In the genomic region with DNA sequence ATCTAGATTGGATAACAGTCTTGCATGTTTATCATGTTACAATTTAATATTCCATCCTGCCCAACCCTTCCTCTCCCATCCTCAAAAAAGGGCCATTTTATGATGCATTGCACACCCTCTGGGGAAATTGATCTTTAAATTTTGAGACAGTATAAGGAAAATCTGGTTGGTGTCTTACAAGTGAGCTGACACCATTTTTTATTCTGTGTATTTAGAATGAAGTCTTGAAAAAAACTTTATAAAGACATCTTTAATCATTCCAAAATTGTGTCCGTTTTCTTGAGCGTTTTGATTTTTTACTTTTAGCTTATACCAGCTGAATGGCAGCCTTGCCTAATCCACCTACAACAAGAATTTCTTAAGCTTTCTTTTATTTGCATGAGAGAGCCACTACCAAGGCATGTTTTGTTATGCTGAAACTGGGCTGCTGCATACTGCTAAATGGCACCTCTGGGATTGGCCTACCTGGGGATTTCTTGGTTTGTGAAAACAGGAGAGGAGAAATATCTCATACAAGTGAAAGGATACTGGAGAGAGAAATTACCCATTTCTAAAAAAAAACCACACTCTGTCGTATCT, we compare ENCODE assay signal across 8 cellular contexts. TPM values are rescaled to one million over a fixed set of nuclear protein-coding genes. Genes with fewer than 3 reads are reported as not detected.
DNase-seq lines count a peak whose midpoint lies in the region; ATAC-seq and TF ChIP-seq lines count a peak whose summit lies in the region.

No MANE protein-coding gene starts in this region.

- H2BK15ac ChIP-seq in neuronal stem cell (ENCODE audit: low read length) = no peak overlapping the region

- H2BK12ac ChIP-seq in neuronal stem cell (ENCODE audit: low read length) = no peak overlapping the region

- H3K27ac Mint-ChIP-seq in effector memory CD8-positive, alpha-beta T cell = peak overlapping the region; percentile 98 to 99

- H2AK5ac ChIP-seq in neuronal stem cell (ENCODE audit: low read depth, low read length) = no peak overlapping the region

- no peak overlapping the region for H3K9ac ChIP-seq in neuronal stem cell (ENCODE audit: low read depth, low read length, poor library complexity)

- no peak overlapping the region for H3K14ac ChIP-seq in neuronal stem cell (ENCODE audit: low read length)

- in situ Hi-C loops in GM13976 (cut with MboI; ENCODE audit: low sequenced_read_pairs, unreplicated experiment) = no loop called here

- ATAC-seq in effector memory CD8-positive, alpha-beta T cell (replicated peaks) = peak; percentile 2

- no peaks in the 10 kb centered on the region for H3K27me3 Mint-ChIP-seq in effector memory CD8-positive, alpha-beta T cell

- H4K8ac ChIP-seq in neuronal stem cell (ENCODE audit: low read depth, low read length) = no peak overlapping the region

- H3K23ac ChIP-seq in neuronal stem cell (ENCODE audit: low read depth, low read length, poor library complexity) = no peak overlapping the region

- no peak overlapping the region for H2BK5ac ChIP-seq in neuronal stem cell (ENCODE audit: low read length)

- no CpG with 5 or more reads among the region's 3 CpGs for WGBS in neuronal stem cell (ENCODE audit: extremely low coverage in 2 of 2, insufficient read length in 2 of 2, insufficient replicate concordance in 1 of 2), 2 donors

- H3K79me1 ChIP-seq in neuronal stem cell (ENCODE audit: low read depth, low read length) = no peaks in the 10 kb centered on the region

- H3K27ac ChIP-seq in osteoblast (ENCODE audit: low read depth, low read length) (peak overlapping the region; percentile 99), neuronal stem cell (replicated peaks; ENCODE audit: low read length) (no peak overlapping the region)

- H3K4me3 Mint-ChIP-seq in effector memory CD8-positive, alpha-beta T cell = peak overlapping the region; percentile 99 to 100

- peaks cover 45% of the 10 kb centered on the region for H3K79me2 ChIP-seq in osteoblast (ENCODE audit: insufficient read depth, low read length)

- H3K4me3 ChIP-seq in GM12864 (ENCODE audit: low read depth, low read length) (peak overlapping the region; percentile 63), osteoblast (ENCODE audit: insufficient read depth, low read length) (peak overlapping the region; percentile 85), neuronal stem cell (ENCODE audit: low read length in 2 of 2) (peak overlapping the region in 1 of 2 donors; percentile 86)

- peaks cover 50% of the 10 kb centered on the region in 2 donors for H3K4me1 Mint-ChIP-seq in effector memory CD8-positive, alpha-beta T cell (ENCODE audit: low read depth in 2 of 2)

- H3K4me1 ChIP-seq in osteoblast (ENCODE audit: insufficient read depth, low read length) (peaks cover 21% of the 10 kb centered on the region), neuronal stem cell (ENCODE audit: control insufficient read depth in 2 of 2, insufficient read depth in 1 of 2, low read depth in 1 of 2, low read length in 2 of 2) (peaks cover 5% of the 10 kb centered on the region in 2 donors)

- H3K27me3 ChIP-seq in osteoblast (ENCODE audit: insufficient read depth, low read length) = no peaks in the 10 kb centered on the region
- no peaks in the 10 kb centered on the region for H3K27me3 ChIP-seq in neuronal stem cell (ENCODE audit: control insufficient read depth in 3 of 3, insufficient read depth in 3 of 3, low read depth in 1 of 3, low read length in 3 of 3)

- H4K20me1 ChIP-seq in osteoblast (ENCODE audit: insufficient read depth, low read length) = peaks cover 3% of the 10 kb centered on the region

- no peaks in the 10 kb centered on the region for H3K9me3 Mint-ChIP-seq in effector memory CD8-positive, alpha-beta T cell

- H2AFZ ChIP-seq in osteoblast (ENCODE audit: low read length) (no peak overlapping the region), neuronal stem cell (ENCODE audit: low read length) (no peak overlapping the region)

- no peak for TF ChIP-seq CTCF in GM12864 (IDR thresholded peaks at IDR 0.05; ENCODE audit: low read depth, low read length, missing control alignments)
- no peak for TF ChIP-seq CTCF in osteoblast (IDR thresholded peaks at IDR 0.05; ENCODE audit: extremely low read depth, low read depth, low read length)
- TF ChIP-seq CTCF in GM13976 (IDR thresholded peaks at IDR 0.05; ENCODE audit: borderline replicate concordance, control extremely low read depth, extremely low read depth, insufficient read depth, missing control alignments) = no peak

- no peak overlapping the region for H3K4ac ChIP-seq in neuronal stem cell (ENCODE audit: low read length)

- peaks cover 71% of the 10 kb centered on the region for H3K36me3 Mint-ChIP-seq in effector memory CD8-positive, alpha-beta T cell (ENCODE audit: insufficient read depth)

- no peak overlapping the region for H3K18ac ChIP-seq in neuronal stem cell (ENCODE audit: low read length)

- no peak overlapping the region for H2BK120ac ChIP-seq in neuronal stem cell (ENCODE audit: low read depth, low read length)

- H3K9me3 ChIP-seq in osteoblast (ENCODE audit: low read depth, low read length) = no peaks in the 10 kb centered on the region
- H3K9me3 ChIP-seq in neuronal stem cell (replicated peaks in 1 of 2; ENCODE audit: control insufficient read depth in 2 of 2, insufficient read depth in 1 of 2, low read depth in 1 of 2, low read length in 2 of 2) = no peaks in the 10 kb centered on the region

- DNase-seq in GM12864 (ENCODE audit: low read depth) = no peak
- DNase-seq in effector memory CD8-positive, alpha-beta T cell = no peak
- peak; percentile 11 for DNase-seq in osteoblast (ENCODE audit: insufficient read length, low spot score, missing footprints)
- DNase-seq in GM13976 (ENCODE audit: low spot score) = no peak
- no peak for DNase-seq in neuronal stem cell (ENCODE audit: low spot score)
- DNase-seq in NOMO-1 (lab: John Stamatoyannopoulos, UW; ENCODE audit: unreplicated experiment in 2 of 2) = no peak
- no peak for DNase-seq in germinal center (ENCODE audit: low spot score)

- H3K4me2 ChIP-seq in osteoblast (ENCODE audit: insufficient read depth, low read length) (peak overlapping the region; percentile 72), neuronal stem cell (ENCODE audit: insufficient read depth, low read length, poor library complexity, severe bottlenecking) (no peak overlapping the region)

- no peak overlapping the region for H4K91ac ChIP-seq in neuronal stem cell (ENCODE audit: low read depth, low read length, poor library complexity)

- H3K36me3 ChIP-seq in osteoblast (ENCODE audit: insufficient read depth, low read length) = peaks cover 34% of the 10 kb centered on the region
- peaks cover 0 to 40% of the 10 kb centered on the region in 2 donors for H3K36me3 ChIP-seq in neuronal stem cell (replicated peaks in 1 of 2; ENCODE audit: control insufficient read depth in 2 of 2, insufficient read depth in 2 of 2, low read length in 2 of 2)

TF ChIP-seq in PFSK-1, 5 proteins besides CTCF, POLR2A, EP300 and RAD21:
- TF ChIP-seq TAF1 (IDR thresholded peaks at IDR 0.05; ENCODE audit: borderline replicate concordance, insufficient read depth, low read length) (peak; percentile 26; the same call in 1 of the 2 replicates), POLR2AphosphoS5 (IDR thresholded peaks at IDR 0.05; ENCODE audit: low read depth, low read length) (no peak; the same call in 1 of the 2 replicates)

RNA-seq across cellular contexts. Expression of a gene that starts 52.3 kb away (rescaled TPM):
- 5.3 TPM for polyA plus RNA-seq in PFSK-1 (2012; ENCODE audit: insufficient read length, low read depth)
- 4.0 and 4.4 TPM in 2 replicates for total RNA-seq in osteoblast
- 22.7 TPM for polyA plus RNA-seq in neuronal stem cell (2013, experiment 1 of 2)
- polyA plus RNA-seq in neuronal stem cell (2013, experiment 2 of 2) = 25.6 TPM

RNA-seq across cellular contexts. Expression of a gene that starts 52.5 kb away (rescaled TPM):
- 29.6 TPM for polyA plus RNA-seq in PFSK-1 (2012; ENCODE audit: insufficient read length, low read depth)
- 29.0 and 30.4 TPM in 2 replicates for total RNA-seq in osteoblast
- polyA plus RNA-seq in neuronal stem cell (2013, experiment 1 of 2) = 15.0 TPM
- 15.7 TPM for polyA plus RNA-seq in neuronal stem cell (2013, experiment 2 of 2)
